ENCODE assay signal across 1 cellular context in the genomic region with DNA sequence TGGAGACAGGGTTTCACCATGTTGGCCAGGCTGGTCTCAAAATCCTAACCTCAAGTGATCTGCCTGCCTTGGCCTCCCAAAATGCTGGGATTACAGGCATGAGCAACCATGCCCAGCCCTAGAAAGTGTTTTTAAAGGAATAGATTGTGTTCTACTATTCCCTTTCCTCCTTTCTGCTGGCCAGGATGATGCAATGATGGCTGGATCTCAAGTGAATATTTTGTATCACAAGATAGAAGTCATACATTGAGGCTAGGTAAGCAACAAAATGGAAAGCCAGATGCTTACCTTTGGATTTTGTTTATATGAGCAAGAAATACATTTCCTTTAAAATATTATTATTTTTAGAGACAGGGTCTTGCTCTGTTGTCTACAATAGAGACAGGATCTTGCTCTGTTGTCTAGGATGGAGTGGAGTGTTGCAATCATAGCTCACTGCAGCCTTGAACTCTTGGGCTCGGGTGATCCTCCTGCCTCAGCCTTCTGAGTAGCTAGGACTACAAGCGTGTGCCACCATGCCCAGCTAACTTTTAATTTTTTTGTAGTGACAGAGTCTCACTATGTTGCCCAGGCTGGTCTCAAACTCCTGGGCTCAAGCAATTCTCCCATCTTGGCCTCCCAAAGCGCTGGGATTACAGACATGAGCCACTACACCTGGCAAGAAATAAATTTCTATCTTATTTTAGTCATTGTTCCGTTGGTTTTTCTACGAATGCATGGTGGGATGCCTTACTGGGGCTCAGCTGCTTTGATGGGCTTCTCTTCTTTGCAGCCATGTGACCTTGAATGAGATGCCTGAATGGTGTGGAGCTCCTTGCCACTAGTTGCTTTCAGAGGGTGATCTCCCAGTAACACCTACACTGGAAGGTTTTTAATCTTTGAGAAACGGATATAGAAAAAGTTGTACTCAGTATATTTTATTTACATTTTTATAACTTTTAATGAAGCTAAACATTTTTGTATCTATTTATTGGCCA.
TF ChIP-seq lines count a peak whose summit lies in the region.

No MANE protein-coding gene starts in this region.

TF ChIP-seq in K562, 482 proteins besides CTCF, POLR2A, EP300 and RAD21:
- TF ChIP-seq CEBPB (tag; IDR thresholded peaks at IDR 0.05) (peak; percentile 76), GTF2F1 (IDR thresholded peaks at IDR 0.05; ENCODE audit: low read depth, low read length) (no peak), ZNF408 (CRISPR knock-in tag; IDR thresholded peaks at IDR 0.05; ENCODE audit: low read depth) (no peak), ZSCAN32 (CRISPR knock-in tag; IDR thresholded peaks at IDR 0.05) (peak; percentile 32; the same call in 1 of the 2 replicates), BCOR (IDR thresholded peaks at IDR 0.05) (no peak), CEBPG (CRISPR knock-in tag; IDR thresholded peaks at IDR 0.05) (peak; percentile 56; the same call in 1 of the 2 replicates), CEBPG (tag; conservative IDR thresholded peaks at IDR 0.05 in 1 of 2, IDR thresholded peaks at IDR 0.05 in 1 of 2) (peak; percentile 67 to 88; a peak in 3 of 4 replicates)
- TF ChIP-seq, protein P1, sequence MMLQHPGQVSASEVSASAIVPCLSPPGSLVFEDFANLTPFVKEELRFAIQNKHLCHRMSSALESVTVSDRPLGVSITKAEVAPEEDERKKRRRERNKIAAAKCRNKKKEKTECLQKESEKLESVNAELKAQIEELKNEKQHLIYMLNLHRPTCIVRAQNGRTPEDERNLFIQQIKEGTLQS (IDR thresholded peaks at IDR 0.05): peak; percentile 88
- TF ChIP-seq, protein P1 (CRISPR knock-in tag; conservative IDR thresholded peaks at IDR 0.05): no peak
- TF ChIP-seq, protein P2, sequence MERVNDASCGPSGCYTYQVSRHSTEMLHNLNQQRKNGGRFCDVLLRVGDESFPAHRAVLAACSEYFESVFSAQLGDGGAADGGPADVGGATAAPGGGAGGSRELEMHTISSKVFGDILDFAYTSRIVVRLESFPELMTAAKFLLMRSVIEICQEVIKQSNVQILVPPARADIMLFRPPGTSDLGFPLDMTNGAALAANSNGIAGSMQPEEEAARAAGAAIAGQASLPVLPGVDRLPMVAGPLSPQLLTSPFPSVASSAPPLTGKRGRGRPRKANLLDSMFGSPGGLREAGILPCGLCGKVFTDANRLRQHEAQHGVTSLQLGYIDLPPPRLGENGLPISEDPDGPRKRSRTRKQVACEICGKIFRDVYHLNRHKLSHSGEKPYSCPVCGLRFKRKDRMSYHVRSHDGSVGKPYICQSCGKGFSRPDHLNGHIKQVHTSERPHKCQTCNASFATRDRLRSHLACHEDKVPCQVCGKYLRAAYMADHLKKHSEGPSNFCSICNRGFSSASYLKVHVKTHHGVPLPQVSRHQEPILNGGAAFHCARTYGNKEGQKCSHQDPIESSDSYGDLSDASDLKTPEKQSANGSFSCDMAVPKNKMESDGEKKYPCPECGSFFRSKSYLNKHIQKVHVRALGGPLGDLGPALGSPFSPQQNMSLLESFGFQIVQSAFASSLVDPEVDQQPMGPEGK (CRISPR knock-in tag; IDR thresholded peaks at IDR 0.05; ENCODE audit: borderline replicate concordance): no peak
